8 cellular contexts compared by ENCODE assay signal in the genomic region with DNA sequence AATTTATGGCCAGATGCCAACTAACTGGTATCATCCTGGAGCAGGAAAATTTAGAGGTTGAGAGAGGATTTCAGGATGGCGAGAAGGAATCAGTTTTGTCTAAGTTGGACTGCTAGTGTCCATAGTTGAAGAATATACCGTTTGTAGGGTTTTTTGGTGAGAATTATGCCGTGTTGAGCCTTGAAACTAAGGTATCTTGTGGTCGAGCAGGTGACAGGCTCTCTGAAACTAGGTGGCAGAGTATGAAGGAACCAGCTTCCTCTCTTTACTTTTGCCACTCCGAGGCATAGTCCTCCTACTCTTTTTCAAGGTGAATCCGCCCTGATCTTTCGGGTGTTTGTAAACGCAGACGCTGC. TPM values are rescaled to one million over a fixed set of nuclear protein-coding genes. Genes with fewer than 3 reads are reported as not detected.
DNase-seq lines count a peak whose midpoint lies in the region; ATAC-seq and TF ChIP-seq lines count a peak whose summit lies in the region.

No MANE protein-coding gene starts in this region.

- DNase-seq in SK-N-MC (ENCODE audit: low read depth, low spot score), result no peak
- DNase-seq in epidermal melanocyte (ENCODE audit: insufficient read length, low spot score), result no peak
- no peak for DNase-seq in amygdala (lab: John Stamatoyannopoulos, UW)
- no peak for DNase-seq in SIG-M5 treated with dmso at 0.1 percent for 504 hours (lab: John Stamatoyannopoulos, UW; ENCODE audit: unreplicated experiment)
- DNase-seq in prostate gland (ENCODE audit: low spot score), result no peak

- H3K27me3 ChIP-seq in mucosa of rectum (ENCODE audit: control insufficient read depth in 2 of 2, insufficient read depth in 2 of 2, low read length in 2 of 2) (no peaks in the 10 kb centered on the region), prostate gland (replicated peaks; ENCODE audit: insufficient read depth) (no peaks in the 10 kb centered on the region)

- peak overlapping the region; percentile 64 for H3K4me3 ChIP-seq in SK-N-MC
- peak overlapping the region in 1 of 2 donors; percentile 1 for H3K4me3 ChIP-seq in mucosa of rectum (ENCODE audit: low read length in 2 of 2)
- no peak overlapping the region for H3K4me3 ChIP-seq in prostate gland

- intact Hi-C loops in prostate gland (cut with DNase I), result no loop called here

- no peak for TF ChIP-seq POLR2A in prostate gland (IDR thresholded peaks at IDR 0.05)

- peak overlapping the region; percentile 95 for H3K27ac ChIP-seq in SK-N-MC
- H3K27ac ChIP-seq in mucosa of rectum (ENCODE audit: low read depth in 2 of 2, low read length in 2 of 2), result peak overlapping the region; percentile 16 to 38
- no peak overlapping the region for H3K27ac ChIP-seq in prostate gland

- H3K4me1 ChIP-seq in mucosa of rectum (ENCODE audit: control insufficient read depth in 2 of 2, insufficient read depth in 2 of 2, low read length in 2 of 2), result peaks cover 3 to 7% of the 10 kb centered on the region in 2 donors
- H3K4me1 ChIP-seq in prostate gland (replicated peaks), result no peaks in the 10 kb centered on the region

- no peak for TF ChIP-seq CTCF in prostate gland (IDR thresholded peaks at IDR 0.05)

- H3K9ac ChIP-seq in SK-N-MC (ENCODE audit: insufficient read length), result no peak overlapping the region
- H3K9ac ChIP-seq in mucosa of rectum (ENCODE audit: low read depth in 1 of 2, low read length in 2 of 2), result peak overlapping the region in 1 of 2 donors; percentile 9

- no peaks in the 10 kb centered on the region for H3K36me3 ChIP-seq in SK-N-MC (ENCODE audit: insufficient read depth, low read length)
- no peaks in the 10 kb centered on the region for H3K36me3 ChIP-seq in mucosa of rectum (ENCODE audit: control insufficient read depth in 2 of 2, insufficient read depth in 2 of 2, low read length in 2 of 2)
- no peaks in the 10 kb centered on the region for H3K36me3 ChIP-seq in prostate gland

- ATAC-seq in GM18520 (IDR thresholded peaks at IDR 0.05; ENCODE audit: unreplicated experiment) (peak; percentile 71), HG02571 (IDR thresholded peaks at IDR 0.05; ENCODE audit: unreplicated experiment) (peak; percentile 89)

- WGBS in prostate gland, result 94% methylated on average over 9 of the region's 9 CpGs

- H3K9me3 ChIP-seq in SK-N-MC (ENCODE audit: low read depth, low read length) (no peaks in the 10 kb centered on the region), mucosa of rectum (ENCODE audit: control insufficient read depth in 2 of 2, low read length in 2 of 2) (no peaks in the 10 kb centered on the region), prostate gland (no peaks in the 10 kb centered on the region)

RNA-seq across cellular contexts. Expression of gene MDFIC, which starts 9.7 kb away (rescaled TPM):
- total RNA-seq in prostate gland, result 10 to 100 TPM; 17.2 to 24.8 TPM

Comparison
In these comparisons a context has a peak if more than half of its experiments do, and no peak if none do; other contexts are left out.
1. H3K27ac ChIP-seq: peak in SK-N-MC (single experiment) and mucosa of rectum (2 of 2); none in prostate gland (0 of 2).